ENCODE assay signal across 1 cellular context in genomic region chr16:86207350-86207749, GRCh38.
TF ChIP-seq lines count a peak whose summit lies in the region.

No MANE protein-coding gene starts in this region.

TF ChIP-seq in H1, 55 proteins besides CTCF, POLR2A, EP300 and RAD21:
- TF ChIP-seq SP2 (IDR thresholded peaks at IDR 0.05; ENCODE audit: low read length), result no peak
- no peak for TF ChIP-seq HDAC6 (IDR thresholded peaks at IDR 0.05; ENCODE audit: low read depth, low read length)
- TF ChIP-seq SIRT6 (IDR thresholded peaks at IDR 0.05; ENCODE audit: low read length), result no peak
- TF ChIP-seq KDM5A (IDR thresholded peaks at IDR 0.05; ENCODE audit: low read length), result no peak
- no peak for TF ChIP-seq CBX8 (IDR thresholded peaks at IDR 0.05; ENCODE audit: borderline replicate concordance, low read depth, low read length)
- no peak for TF ChIP-seq YY1 (IDR thresholded peaks at IDR 0.05; ENCODE audit: low read depth, low read length)
- no peak for TF ChIP-seq PHF8 (conservative IDR thresholded peaks at IDR 0.05; ENCODE audit: low read depth, low read length)
